Comparison of ENCODE assay signal across 12 cellular contexts in genomic region chr20:49889245-49889942, GRCh38. TPM values are rescaled to one million over a fixed set of nuclear protein-coding genes. Genes with fewer than 3 reads are reported as not detected.
DNase-seq lines count a peak whose midpoint lies in the region; ATAC-seq, FAIRE-seq and TF ChIP-seq lines count a peak whose summit lies in the region.
"Had no signal": no experiment of that assay in that cellular context is flagged by ENCODE, and none has a peak within 500 bp of the region (broad histone marks: within the 10 kb centered on the region; RNA-seq: fewer than 3 reads in every experiment).

No MANE protein-coding gene starts in this region.

- peak overlapping the region in 6 of 10 donors; percentile 0 to 79 (median 66) for H3K27ac ChIP-seq in heart right ventricle
- no peak overlapping the region for H3K27ac ChIP-seq in right atrium auricular region
- H3K27ac ChIP-seq in ascending aorta = peak overlapping the region; percentile 79 to 84
- peak overlapping the region; percentile 22 to 67 (median 51) for H3K27ac ChIP-seq in upper lobe of left lung
- H3K27ac ChIP-seq in small intestine (ENCODE audit: low read depth in 1 of 2, low read length in 1 of 2) = no peak overlapping the region
- H3K27ac ChIP-seq: brain microvascular endothelial cell, epithelial cell of prostate, parathyroid adenoma had no signal

- H3K9me3 ChIP-seq in heart right ventricle (no peaks in the 10 kb centered on the region), right atrium auricular region (no peaks in the 10 kb centered on the region), ascending aorta (no peaks in the 10 kb centered on the region), upper lobe of left lung (no peaks in the 10 kb centered on the region), small intestine (ENCODE audit: control insufficient read depth, low read depth) (no peaks in the 10 kb centered on the region), BE2C (no peaks in the 10 kb centered on the region)

- WGBS in heart right ventricle, 2 donors = 75 to 80% methylated on average over 5 of the region's 5 CpGs
- 28 to 31% methylated on average over 5 of the region's 5 CpGs for WGBS in upper lobe of left lung, 2 donors
- WGBS in small intestine, 3 donors = 67 to 71% (median 70%) methylated on average over 5 of the region's 5 CpGs

- no peak for DNase-seq in heart right ventricle
- DNase-seq in right atrium auricular region (ENCODE audit: low spot score) = no peak
- no peak for DNase-seq in ascending aorta (ENCODE audit: low spot score in 2 of 2)
- DNase-seq in mesenteric fat pad (ENCODE audit: low spot score) = peak; percentile 51
- DNase-seq in upper lobe of left lung = no peak
- DNase-seq in small intestine = no peak
- DNase-seq in BE2C = no peak
- no peak for DNase-seq in NCI-H2171 treated with DMSO at 0.1 percent for 48 hours (lab: John Stamatoyannopoulos, UW)
- DNase-seq: left ventricle myocardium superior had no signal

- FAIRE-seq in small intestine (lab: Jason Lieb, UNC) = no peak

- H3K4me3 ChIP-seq in heart right ventricle (no peak overlapping the region), right atrium auricular region (no peak overlapping the region), ascending aorta (no peak overlapping the region), upper lobe of left lung (no peak overlapping the region), small intestine (ENCODE audit: low read depth in 1 of 2, low read length in 2 of 2) (no peak overlapping the region), BE2C (ENCODE audit: low read depth, low read length) (no peak overlapping the region)

- H3K27me3 ChIP-seq in heart right ventricle (no peaks in the 10 kb centered on the region), right atrium auricular region (no peaks in the 10 kb centered on the region), ascending aorta (no peaks in the 10 kb centered on the region), upper lobe of left lung (no peaks in the 10 kb centered on the region), small intestine (ENCODE audit: control insufficient read depth in 2 of 2, insufficient read depth in 2 of 2, low read length in 2 of 2) (no peaks in the 10 kb centered on the region), BE2C (no peaks in the 10 kb centered on the region)
- H3K27me3 ChIP-seq: brain microvascular endothelial cell had no signal

- intact Hi-C loops in heart right ventricle (cut with DNase I) (loop anchor here in 3 of 10 donors (2.0 to 5.0 kb wide), 3 partner anchors 37 to 279 kb away; no protein-coding TSS in a partner anchor), ascending aorta (cut with DNase I) (loop anchor here (5.0 kb wide), 2 partner anchors 37 to 347 kb away; no protein-coding TSS in a partner anchor)

- H3K4me1 ChIP-seq in heart right ventricle (peaks cover 27 to 77% (median 69%) of the 10 kb centered on the region in 9 donors), right atrium auricular region (peaks cover 0 to 54% of the 10 kb centered on the region in 2 donors), ascending aorta (peaks cover 16 to 33% of the 10 kb centered on the region in 2 donors), upper lobe of left lung (peaks cover 58 to 74% (median 61%) of the 10 kb centered on the region in 4 donors), small intestine (ENCODE audit: control insufficient read depth in 2 of 2, insufficient read depth in 1 of 2, low read depth in 1 of 2, low read length in 1 of 2) (no peaks in the 10 kb centered on the region), BE2C (no peaks in the 10 kb centered on the region)
- H3K4me1 ChIP-seq: parathyroid adenoma had no signal

- H3K36me3 ChIP-seq in heart right ventricle (peaks cover 0 to 52% (median 6%) of the 10 kb centered on the region in 9 donors), right atrium auricular region (peaks cover 13% of the 10 kb centered on the region), ascending aorta (peaks cover 4 to 21% of the 10 kb centered on the region in 2 donors), upper lobe of left lung (peaks cover 0 to 40% (median 29%) of the 10 kb centered on the region in 4 donors), small intestine (ENCODE audit: control insufficient read depth in 2 of 2, insufficient read depth in 2 of 2, low read length in 2 of 2) (peaks cover 5% of the 10 kb centered on the region in 2 donors), BE2C (no peaks in the 10 kb centered on the region)
- H3K36me3 ChIP-seq: brain microvascular endothelial cell had no signal

- no peak for TF ChIP-seq CTCF in heart right ventricle (IDR thresholded peaks at IDR 0.05)
- TF ChIP-seq CTCF in right atrium auricular region (IDR thresholded peaks at IDR 0.05) = no peak
- TF ChIP-seq CTCF in ascending aorta (IDR thresholded peaks at IDR 0.05) = no peak
- no peak for TF ChIP-seq CTCF in upper lobe of left lung (IDR thresholded peaks at IDR 0.05)
- TF ChIP-seq CTCF in BE2C (IDR thresholded peaks at IDR 0.05; ENCODE audit: low read depth, low read length) = no peak

- TF ChIP-seq EP300 in upper lobe of left lung (IDR thresholded peaks at IDR 0.05) = no peak

- TF ChIP-seq POLR2A in upper lobe of left lung (IDR thresholded peaks at IDR 0.05) = no peak

- ATAC-seq in heart right ventricle = no peak
- no peak for ATAC-seq in upper lobe of left lung (ENCODE audit: low FRiP score in 2 of 2)

RNA-seq across cellular contexts. Expression of gene SPATA2, which starts 25.9 kb away (rescaled TPM):
- total RNA-seq in heart right ventricle = 10 to 100 TPM in 1 of 10 donors, 1 to 10 TPM in 9; 5.2 to 11.8 (median 6.7) TPM
- 1 to 10 TPM; 4.8 to 5.0 TPM for polyA plus RNA-seq in heart right ventricle
- 1 to 10 TPM; 5.0 to 6.1 TPM for total RNA-seq in right atrium auricular region
- 7.6 TPM for total RNA-seq in ascending aorta
- total RNA-seq in mesenteric fat pad = 4.9 TPM
- 1 to 10 TPM; 5.1 to 9.4 (median 6.4) TPM for total RNA-seq in upper lobe of left lung
- polyA plus RNA-seq in small intestine = 10 to 100 TPM in 1 of 3 donors, 1 to 10 TPM in 2; 8.6 to 11.0 (median 9.9) TPM
- 16.4 TPM for polyA plus RNA-seq in BE2C (2012; ENCODE audit: insufficient read depth, insufficient read length, low read depth)

RNA-seq across cellular contexts. Expression of gene RNF114, which starts 46.8 kb away (rescaled TPM):
- total RNA-seq in heart right ventricle (10 to 100 TPM; 41.5 to 60.3 (median 52.1) TPM), right atrium auricular region (100 to 1,000 TPM in 1 of 2 donors, 10 to 100 TPM in 1; 40.2 to 117 TPM), ascending aorta (77.0 TPM), mesenteric fat pad (59.9 TPM), upper lobe of left lung (100 to 1,000 TPM in 4 of 6 donors, 10 to 100 TPM in 2; 72.4 to 248 (median 173) TPM)
- polyA plus RNA-seq in heart right ventricle (10 to 100 TPM; 45.0 to 49.5 TPM), small intestine (10 to 100 TPM; 51.2 to 76.0 (median 60.8) TPM)
- 192 TPM for polyA plus RNA-seq in BE2C (2012; ENCODE audit: insufficient read depth, insufficient read length, low read depth)

Comparison
In these comparisons a context has a peak if more than half of its experiments do, and no peak if none do; other contexts are left out.
1. H3K27ac ChIP-seq: peak in heart right ventricle (6 of 10), ascending aorta (2 of 2) and upper lobe of left lung (4 of 4); none in right atrium auricular region (0 of 2) and small intestine (0 of 2).